Comparison of ENCODE assay signal across 19 cellular contexts in genomic region chr2:72778410-72778809, GRCh38. TPM values are rescaled to one million over a fixed set of nuclear protein-coding genes. Genes with fewer than 3 reads are reported as not detected.
DNase-seq lines count a peak whose midpoint lies in the region; FAIRE-seq and TF ChIP-seq lines count a peak whose summit lies in the region.
"Had no signal": no experiment of that assay in that cellular context is flagged by ENCODE, and none has a peak within 500 bp of the region (broad histone marks: within the 10 kb centered on the region; RNA-seq: fewer than 3 reads in every experiment).

No MANE protein-coding gene starts in this region.

- H2AFZ ChIP-seq in GM23248 (no peak overlapping the region), keratinocyte (ENCODE audit: control insufficient read depth, low read length) (no peak overlapping the region)

- no peak overlapping the region for H3K27ac Mint-ChIP-seq in activated naive CD4-positive, alpha-beta T cell treated with anti-CD3 and anti-CD28 coated beads for 36 hours
- H3K27ac Mint-ChIP-seq: CD4-positive, alpha-beta T cell; IgD-negative memory B cell; mesothelial cell of epicardium had no signal

- H3K4me3 Mint-ChIP-seq in activated naive CD4-positive, alpha-beta T cell treated with anti-CD3 and anti-CD28 coated beads for 36 hours: no peak overlapping the region
- H3K4me3 Mint-ChIP-seq: CD4-positive, alpha-beta T cell; mesothelial cell of epicardium had no signal

- H3K36me3 Mint-ChIP-seq in activated naive CD4-positive, alpha-beta T cell treated with anti-CD3 and anti-CD28 coated beads for 36 hours (ENCODE audit: low read depth): peaks cover 3% of the 10 kb centered on the region

- H3K9me3 Mint-ChIP-seq in activated naive CD4-positive, alpha-beta T cell treated with anti-CD3 and anti-CD28 coated beads for 36 hours: peaks cover 4% of the 10 kb centered on the region
- H3K9me3 Mint-ChIP-seq: CD4-positive, alpha-beta T cell had no signal

- H3K4me1 ChIP-seq in GM23248 (ENCODE audit: insufficient read depth) (peaks cover 10% of the 10 kb centered on the region; the same call in 1 of the 2 replicates), keratinocyte (ENCODE audit: control insufficient read depth, extremely low read depth, insufficient read depth, low read length) (peaks cover 13% of the 10 kb centered on the region), stomach (peaks cover 0 to 34% (median 22%) of the 10 kb centered on the region in 4 donors)
- H3K4me1 ChIP-seq: colonic mucosa had no signal

- H4K20me1 ChIP-seq in GM23248 (ENCODE audit: insufficient read depth) (no peaks in the 10 kb centered on the region), keratinocyte (ENCODE audit: control insufficient read depth, extremely low read depth, insufficient read depth, low read length) (no peaks in the 10 kb centered on the region)

- no peak for TF ChIP-seq CTCF in astrocyte of the spinal cord (IDR thresholded peaks at IDR 0.05; ENCODE audit: low read depth, low read length)
- no peak for TF ChIP-seq CTCF in keratinocyte (optimal IDR thresholded peaks at IDR 0.05 in 1 of 3, IDR thresholded peaks at IDR 0.05 in 1 of 3, conservative IDR thresholded peaks at IDR 0.05 in 1 of 3; ENCODE audit: extremely low read depth in 1 of 3, insufficient read depth in 2 of 3, low read length in 3 of 3)
- no peak for TF ChIP-seq CTCF in stomach (IDR thresholded peaks at IDR 0.05)

- H3K9me2 ChIP-seq in GM23248 (ENCODE audit: insufficient read depth): no peaks in the 10 kb centered on the region

- H3K36me3 ChIP-seq in GM23248 (ENCODE audit: low read depth) (no peaks in the 10 kb centered on the region), keratinocyte (ENCODE audit: control insufficient read depth in 2 of 2, extremely low read depth in 1 of 2, insufficient read depth in 2 of 2, low read length in 2 of 2) (no peaks in the 10 kb centered on the region), stomach (no peaks in the 10 kb centered on the region)
- H3K36me3 ChIP-seq: colonic mucosa had no signal

- H3K27me3 Mint-ChIP-seq in activated naive CD4-positive, alpha-beta T cell treated with anti-CD3 and anti-CD28 coated beads for 36 hours (ENCODE audit: low read depth): no peaks in the 10 kb centered on the region
- H3K27me3 Mint-ChIP-seq: CD4-positive, alpha-beta T cell; IgD-negative memory B cell had no signal

- TF ChIP-seq POLR2A in stomach (IDR thresholded peaks at IDR 0.05): no peak

- no peaks in the 10 kb centered on the region for H3K9me1 ChIP-seq in keratinocyte (ENCODE audit: control insufficient read depth, extremely low read depth, insufficient read depth, low read length)

- FAIRE-seq in keratinocyte (lab: Jason Lieb, UNC): peak; percentile 79

- CTCF ChIA-PET in activated naive CD4-positive, alpha-beta T cell treated with anti-CD3 and anti-CD28 coated beads for 36 hours (lab: Charles Lee): interaction anchor here (0.9 to 1.5 kb wide), 5 partner anchors 13 to 109 kb away, joined by 3 to 5 read pairs (median 3); partner anchors contain the start of gene SPR

- no peak overlapping the region for H3K4me3 ChIP-seq in GM23248
- H3K4me3 ChIP-seq in astrocyte of the spinal cord (ENCODE audit: low read depth, low read length): no peak overlapping the region
- no peak overlapping the region for H3K4me3 ChIP-seq in keratinocyte (ENCODE audit: control insufficient read depth in 2 of 3, extremely low read depth in 1 of 3, insufficient read depth in 2 of 3, low read depth in 1 of 3, low read length in 3 of 3)
- H3K4me3 ChIP-seq in stomach: no peak overlapping the region
- H3K4me3 ChIP-seq: colonic mucosa had no signal

- H3K27me3 ChIP-seq in GM23248 (replicated peaks; ENCODE audit: insufficient read depth): no peaks in the 10 kb centered on the region
- no peaks in the 10 kb centered on the region for H3K27me3 ChIP-seq in keratinocyte (ENCODE audit: control insufficient read depth, extremely low read depth, insufficient read depth, low read length)
- no peaks in the 10 kb centered on the region for H3K27me3 ChIP-seq in stomach
- H3K27me3 ChIP-seq: colonic mucosa had no signal

- H3F3A ChIP-seq in GM23248 (ENCODE audit: insufficient read depth): peaks cover 13% of the 10 kb centered on the region

- 0% methylated on average over 1 of the region's 1 CpG for WGBS in GM23248 (ENCODE audit: low coverage in 1 of 2, low lambda C conversion rate in 2 of 2, missing lambda C conversion rate in 2 of 2), 2 experiments
- 38 to 54% (median 47%) methylated on average over 1 of the region's 1 CpG for WGBS in stomach, 5 donors

- H3K27ac ChIP-seq in GM23248 (no peak overlapping the region), keratinocyte (ENCODE audit: control insufficient read depth, insufficient read depth, low read length) (no peak overlapping the region), stomach (no peak overlapping the region)
- H3K27ac ChIP-seq: colonic mucosa had no signal

- dilution Hi-C loops in keratinocyte (cut with MboI; ENCODE audit: extremely low pct_ligation_motif_present, low sequenced_read_pairs): no loop called here

- DNase-seq in Caki2 (ENCODE audit: low read depth) (peak; percentile 61), GM23248 (peak; percentile 69), astrocyte of the spinal cord (ENCODE audit: low read depth, low spot score) (peak; percentile 33), keratinocyte (ENCODE audit: low read depth, low spot score) (no peak), DMS114 treated with DMSO at 0.1 percent for 48 hours (lab: John Stamatoyannopoulos, UW; ENCODE audit: unreplicated experiment) (no peak), stomach (no peak), retina (no peak)
- DNase-seq in activated naive CD4-positive, alpha-beta T cell treated with anti-CD3 and anti-CD28 coated beads for 36 hours: no peak
- DNase-seq: activated CD4-positive, alpha-beta T cell treated with anti-CD3 and anti-CD28 coated beads, Interleukin-2, amount 50 U/mL, for 1 hour; activated naive CD4-positive, alpha-beta T cell; CD4-positive, alpha-beta T cell; colonic mucosa; GOT3; NCI-H146; posterior cingulate gyrus; substantia nigra; T-helper 1 cell had no signal

- intact Hi-C loops in stomach (cut with DNase I; ENCODE audit: low total_unique reads): no loop called here
- intact Hi-C loops in activated naive CD4-positive, alpha-beta T cell treated with anti-CD3 and anti-CD28 coated beads for 36 hours (cut with micrococcal nuclease): no loop called here

- no peak for TF ChIP-seq EP300 in stomach (IDR thresholded peaks at IDR 0.05)

- H3K79me2 ChIP-seq in GM23248 (ENCODE audit: insufficient read depth) (no peaks in the 10 kb centered on the region), keratinocyte (ENCODE audit: control insufficient read depth, insufficient read depth, low read length) (peaks cover 19% of the 10 kb centered on the region)

- no peak overlapping the region for H3K9ac ChIP-seq in GM23248
- no peak overlapping the region for H3K9ac ChIP-seq in keratinocyte (ENCODE audit: control insufficient read depth, extremely low read depth, insufficient read depth, low read length)

- H3K4me2 ChIP-seq in GM23248 (ENCODE audit: unreplicated experiment) (no peak overlapping the region), keratinocyte (ENCODE audit: control insufficient read depth, extremely low read depth, insufficient read depth, low read depth, low read length) (no peak overlapping the region)

- in situ Hi-C loops in Caki2 (cut with HindIII; ENCODE audit: low pct_unique_long_range_greater_than_20kb, low sequenced_read_pairs) (no loop called here), GM23248 (cut with MboI) (loop anchor here (5.0 kb wide), 1 partner anchor 74 kb away; no protein-coding TSS in a partner anchor), astrocyte of the spinal cord (cut with HindIII; ENCODE audit: low sequenced_read_pairs) (no loop called here)

- peaks cover 7% of the 10 kb centered on the region for H3K4me1 Mint-ChIP-seq in activated naive CD4-positive, alpha-beta T cell treated with anti-CD3 and anti-CD28 coated beads for 36 hours (ENCODE audit: low read depth)

- H3K9me3 ChIP-seq in GM23248 (ENCODE audit: low read depth) (no peaks in the 10 kb centered on the region), keratinocyte (ENCODE audit: control insufficient read depth, low read depth, low read length) (no peaks in the 10 kb centered on the region), stomach (no peaks in the 10 kb centered on the region)
- H3K9me3 ChIP-seq: colonic mucosa had no signal

RNA-seq across cellular contexts. Expression of gene EXOC6B, which starts 47.4 kb away (rescaled TPM):
- total RNA-seq in Caki2 (2014; rRNA removed; shearing (Covaris generic); ENCODE audit: low replicate concordance): 18.5 and 19.6 TPM in 2 replicates
- total RNA-seq in GM23248 (2014; rRNA removed; shearing (Covaris generic)): 18.3 and 20.7 TPM in 2 replicates
- 8.9 and 9.0 TPM in 2 replicates for polyA plus RNA-seq in GM23248 (2016; fragmentation: Nextera tagmentation; extraction: Ambion mirVana)
- 35.7 to 43.3 TPM (median 37.3 TPM) in 3 replicates for polyA plus RNA-seq in keratinocyte
- polyA plus RNA-seq in keratinocyte (2011; ENCODE audit: low read depth): 40.0 TPM
- 23.3 and 36.9 TPM in 2 replicates for polyA plus RNA-seq in keratinocyte (2011; cell fraction: cytosol; rRNA removed)
- polyA plus RNA-seq in keratinocyte (2011; cell fraction: nucleus; rRNA removed): 52.8 TPM in 2 replicates
- polyA plus RNA-seq in keratinocyte (2012; ENCODE audit: low replicate concordance): 25.6 and 29.0 TPM in 2 replicates
- 104 to 141 TPM (median 110 TPM) in 3 replicates for polyA minus RNA-seq in keratinocyte
- 84.6 TPM for polyA minus RNA-seq in keratinocyte (2011; cell fraction: cytosol; rRNA and poly(A)+ RNA removed)
- polyA minus RNA-seq in keratinocyte (2011; cell fraction: nucleus; rRNA and poly(A)+ RNA removed): 95.6 and 144 TPM in 2 replicates
- total RNA-seq in stomach: 10 to 100 TPM; 26.1 to 57.2 (median 35.7) TPM
- 1 to 10 TPM; 3.4 to 5.2 (median 3.9) TPM for polyA plus RNA-seq in stomach
- 1 to 10 TPM; 6.1 to 7.5 TPM for total RNA-seq in activated naive CD4-positive, alpha-beta T cell treated with anti-CD3 and anti-CD28 coated beads for 36 hours

Comparison
In these comparisons a context has a peak if more than half of its experiments do, and no peak if none do; other contexts are left out.
1. DNase-seq: peak in Caki2 (single experiment), GM23248 (single experiment) and astrocyte of the spinal cord (single experiment); none in keratinocyte (single experiment), DMS114 treated with DMSO at 0.1 percent for 48 hours (single experiment), stomach (single experiment), activated naive CD4-positive, alpha-beta T cell treated with anti-CD3 and anti-CD28 coated beads for 36 hours (single experiment) and retina (single experiment).